ENCODE assay signal across 1 cellular context in genomic region chr18:25229080-25229479, GRCh38.
A peak's percentile ranks its signal among the peaks of the same experiment; 100 is the strongest.
TF ChIP-seq lines count a peak whose summit lies in the region.

No MANE protein-coding gene starts in this region.

TF ChIP-seq in K562, 482 proteins besides CTCF, POLR2A, EP300 and RAD21 (continued from another document and continues in another):
- TF ChIP-seq ZBTB49 (CRISPR knock-in tag; IDR thresholded peaks at IDR 0.05; ENCODE audit: borderline replicate concordance): no peak
- TF ChIP-seq HNRNPUL1 (IDR thresholded peaks at IDR 0.05; ENCODE audit: low read length): no peak
- no peak for TF ChIP-seq CREB1 (IDR thresholded peaks at IDR 0.05)
- no peak for TF ChIP-seq CREB1 (CRISPR knock-in tag; IDR thresholded peaks at IDR 0.05)
- no peak for TF ChIP-seq ZNF592 (IDR thresholded peaks at IDR 0.05)
- TF ChIP-seq TEAD4 (IDR thresholded peaks at IDR 0.05; ENCODE audit: low read length): peak; percentile 94
- TF ChIP-seq TEAD4 (CRISPR knock-in tag; IDR thresholded peaks at IDR 0.05; ENCODE audit: borderline replicate concordance): no peak
- TF ChIP-seq NFIX (CRISPR knock-in tag; IDR thresholded peaks at IDR 0.05; ENCODE audit: low read depth): no peak
- no peak for TF ChIP-seq ZNF584 (CRISPR knock-in tag; IDR thresholded peaks at IDR 0.05; ENCODE audit: low read depth)
- TF ChIP-seq ZKSCAN1 (IDR thresholded peaks at IDR 0.05; ENCODE audit: low read depth, low read length): no peak
- no peak for TF ChIP-seq GTF2A2 (tag; IDR thresholded peaks at IDR 0.05)
- no peak for TF ChIP-seq IRF1 (CRISPR knock-in tag; IDR thresholded peaks at IDR 0.05; ENCODE audit: borderline replicate concordance)
- no peak for TF ChIP-seq ZNF280B (CRISPR knock-in tag; IDR thresholded peaks at IDR 0.05)
- peak; percentile 71; the same call in 1 of the 2 replicates for TF ChIP-seq SMARCC2 (IDR thresholded peaks at IDR 0.05; ENCODE audit: low read depth)
- no peak for TF ChIP-seq SP1 (CRISPR knock-in tag; IDR thresholded peaks at IDR 0.05)
- TF ChIP-seq ZNF41 (CRISPR knock-in tag; conservative IDR thresholded peaks at IDR 0.05): no peak
- TF ChIP-seq ZKSCAN8 (CRISPR knock-in tag; IDR thresholded peaks at IDR 0.05): no peak; the same call in 1 of the 2 replicates
- TF ChIP-seq ZZZ3 (IDR thresholded peaks at IDR 0.05): no peak
- TF ChIP-seq ETV5 (CRISPR knock-in tag; IDR thresholded peaks at IDR 0.05; ENCODE audit: low read depth): no peak
- no peak for TF ChIP-seq DNMT1 (IDR thresholded peaks at IDR 0.05)
- no peak for TF ChIP-seq ZNF318 (IDR thresholded peaks at IDR 0.05; ENCODE audit: borderline replicate concordance in 1 of 2, low read depth in 1 of 2)
- no peak for TF ChIP-seq ZNF444 (CRISPR knock-in tag; IDR thresholded peaks at IDR 0.05)
- no peak for TF ChIP-seq NFE2L1 (tag; IDR thresholded peaks at IDR 0.05; ENCODE audit: borderline replicate concordance, low read depth)
- TF ChIP-seq PPARD (CRISPR knock-in tag; IDR thresholded peaks at IDR 0.05): no peak
- TF ChIP-seq KAT7 (CRISPR knock-in tag; IDR thresholded peaks at IDR 0.05; ENCODE audit: borderline replicate concordance): no peak
- TF ChIP-seq SMARCB1 (IDR thresholded peaks at IDR 0.05; ENCODE audit: insufficient read length, low read depth): no peak
- TF ChIP-seq EP400 (IDR thresholded peaks at IDR 0.05): no peak
- TF ChIP-seq KLF6 (CRISPR knock-in tag; IDR thresholded peaks at IDR 0.05; ENCODE audit: borderline replicate concordance): no peak
- TF ChIP-seq ZNF740 (CRISPR knock-in tag; IDR thresholded peaks at IDR 0.05): no peak
- TF ChIP-seq ZNF740 (tag; IDR thresholded peaks at IDR 0.05): no peak
- no peak for TF ChIP-seq CAMTA2 (CRISPR knock-in tag; conservative IDR thresholded peaks at IDR 0.05)
- no peak for TF ChIP-seq SRF (CRISPR knock-in tag; IDR thresholded peaks at IDR 0.05)
- TF ChIP-seq ZNF717 (CRISPR knock-in tag; IDR thresholded peaks at IDR 0.05): no peak
- TF ChIP-seq TAL1 (IDR thresholded peaks at IDR 0.05): peak; percentile 94
- TF ChIP-seq CHD4 (IDR thresholded peaks at IDR 0.05; ENCODE audit: insufficient read depth, insufficient replicate concordance, low read depth, low read length, poor library complexity, severe bottlenecking): no peak
- no peak for TF ChIP-seq PHTF2 (CRISPR knock-in tag; IDR thresholded peaks at IDR 0.05)
- TF ChIP-seq CTBP1 (IDR thresholded peaks at IDR 0.05; ENCODE audit: borderline replicate concordance): peak; percentile 74; the same call in 1 of the 2 replicates
- TF ChIP-seq UBTF (IDR thresholded peaks at IDR 0.05; ENCODE audit: borderline replicate concordance in 1 of 2, low read depth in 2 of 2, low read length in 2 of 2): no peak
- TF ChIP-seq HDAC1 (IDR thresholded peaks at IDR 0.05): no peak
- TF ChIP-seq POLR3A (IDR thresholded peaks at IDR 0.05; ENCODE audit: borderline replicate concordance, extremely low read depth, insufficient read depth, insufficient read length): no peak
- TF ChIP-seq STAG1 (CRISPR knock-in tag; IDR thresholded peaks at IDR 0.05; ENCODE audit: borderline replicate concordance): no peak
- no peak for TF ChIP-seq RBM39 (optimal IDR thresholded peaks at IDR 0.05; ENCODE audit: low read depth, low read length)
- no peak for TF ChIP-seq PKNOX1 (IDR thresholded peaks at IDR 0.05)
- TF ChIP-seq HDGF (IDR thresholded peaks at IDR 0.05): no peak
